ENCODE assay signal across 24 cellular contexts in the genomic region with DNA sequence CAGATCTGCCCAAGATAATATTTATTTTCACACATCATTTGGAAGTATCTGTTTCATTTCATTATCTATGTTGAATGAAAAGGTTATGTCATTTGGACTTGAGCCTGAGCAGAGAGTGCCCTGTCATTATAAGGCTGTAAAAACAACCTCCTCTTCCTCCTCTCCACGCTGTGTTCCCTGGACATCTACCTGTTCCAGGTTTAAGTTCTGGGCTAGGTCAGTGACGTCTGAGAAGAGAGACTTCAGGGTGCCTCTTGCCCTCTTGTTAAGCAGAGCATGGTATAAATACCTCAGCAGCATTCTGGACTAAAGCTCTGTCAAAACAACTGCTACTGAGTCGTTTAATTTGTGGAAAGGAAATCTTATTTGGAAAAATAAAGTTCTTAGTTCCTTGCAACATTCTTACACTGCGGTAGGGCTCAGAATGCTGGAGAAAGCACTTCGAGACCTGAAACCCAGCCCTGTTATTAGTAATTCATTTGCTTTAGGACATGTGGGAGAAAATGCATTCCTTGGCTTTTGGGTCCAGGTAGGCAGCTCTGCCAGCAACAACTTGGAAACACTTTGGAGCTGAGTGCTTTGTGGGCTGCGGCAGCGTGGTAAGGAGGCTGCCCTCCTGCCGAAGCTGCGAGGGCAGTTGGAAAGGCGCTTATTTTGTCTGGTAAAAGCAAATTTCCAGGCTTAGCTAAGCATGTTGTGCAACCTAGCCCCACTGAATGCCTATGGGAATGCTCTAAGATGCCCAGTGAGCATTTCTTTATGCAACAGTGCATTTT.
A peak's percentile ranks its signal among the peaks of the same experiment; 100 is the strongest.
DNase-seq lines count a peak whose midpoint lies in the region; ATAC-seq, FAIRE-seq and TF ChIP-seq lines count a peak whose summit lies in the region.
"Had no signal": no experiment of that assay in that cellular context is flagged by ENCODE, and none has a peak within 500 bp of the region (broad histone marks: within the 10 kb centered on the region; RNA-seq: fewer than 3 reads in every experiment).

No MANE protein-coding gene starts in this region.

- H3K4me3 ChIP-seq in Peyer's patch (no peak overlapping the region), fibroblast of villous mesenchyme (ENCODE audit: low read depth, low read length) (no peak overlapping the region)
- H3K4me3 ChIP-seq: hepatocyte, spleen had no signal

- ATAC-seq in GM21619 (IDR thresholded peaks at IDR 0.05; ENCODE audit: unreplicated experiment) (no peak), GM21390 (IDR thresholded peaks at IDR 0.05; ENCODE audit: unreplicated experiment) (no peak)
- ATAC-seq: activated T-cell treated with anti-CD3 and anti-CD28 coated beads, Interleukin-2, amount 50 U/mL, for 4 hours; foreskin keratinocyte; SK-N-SH treated with all-trans-retinoic acid at 6 μM for 48 hours had no signal

- peak overlapping the region in 3 of 4 donors; percentile 40 to 55 (median 48) for H3K27ac ChIP-seq in Peyer's patch
- H3K27ac ChIP-seq: hepatocyte, spleen had no signal

- FAIRE-seq in D721Med (lab: Jason Lieb, UNC), result peak; percentile 68
- FAIRE-seq: endometrium, HTR-8/SVneo had no signal

- no peaks in the 10 kb centered on the region for H3K9me3 ChIP-seq in Peyer's patch
- H3K9me3 ChIP-seq: spleen had no signal

- TF ChIP-seq POLR2A in Peyer's patch (IDR thresholded peaks at IDR 0.05), result no peak

- peaks cover 0 to 26% (median 0%) of the 10 kb centered on the region in 4 donors for H3K4me1 ChIP-seq in Peyer's patch
- H3K4me1 ChIP-seq: spleen had no signal

- H3K36me3 ChIP-seq in Peyer's patch, result no peaks in the 10 kb centered on the region
- H3K36me3 ChIP-seq: spleen had no signal

- intact Hi-C loops in posterior vena cava (cut with DNase I), result no loop called here

- TF ChIP-seq CTCF in D721Med (IDR thresholded peaks at IDR 0.05; ENCODE audit: insufficient read depth, missing control alignments) (no peak), Peyer's patch (IDR thresholded peaks at IDR 0.05) (no peak), fibroblast of villous mesenchyme (IDR thresholded peaks at IDR 0.05; ENCODE audit: insufficient read depth, low read depth, low read length) (no peak)

- no peak for DNase-seq in D721Med (ENCODE audit: insufficient read length, low spot score)
- DNase-seq in Peyer's patch, result peak in 1 of 3 donors; percentile 61
- peak; percentile 25 for DNase-seq in fibroblast of villous mesenchyme (ENCODE audit: low read depth)
- peak; percentile 57 for DNase-seq in renal cortical epithelial cell (ENCODE audit: low read depth)
- no peak for DNase-seq in activated effector memory CD4-positive, alpha-beta T cell treated with Interleukin-2 at 50 U/mL for 16 hours
- DNase-seq in posterior vena cava (ENCODE audit: low spot score), result no peak
- DNase-seq: activated CD4-positive, alpha-beta T cell treated with anti-CD3 and anti-CD28 coated beads for 48 hours; activated naive CD4-positive, alpha-beta T cell treated with anti-CD3 and anti-CD28 coated beads for 36 hours; activated T-cell treated with anti-CD3 and anti-CD28 coated beads, Interleukin-2, amount 50 U/mL, for 4 hours; amygdala; EL; foreskin keratinocyte; H9; immature natural killer cell; NCI-H187; spleen; stimulated activated CD4-positive, alpha-beta T cell treated with anti-CD3 and anti-CD28 coated beads, Interleukin-4, amount 100 ng/mL, for 1 hour; stimulated activated naive CD4-positive, alpha-beta T cell had no signal

- no peaks in the 10 kb centered on the region for H3K27me3 ChIP-seq in Peyer's patch
- H3K27me3 ChIP-seq: hepatocyte had no signal

Comparison
In these comparisons a context has a peak if more than half of its experiments do, and no peak if none do; other contexts are left out.
1. DNase-seq: peak in fibroblast of villous mesenchyme (single experiment) and renal cortical epithelial cell (single experiment); none in D721Med (single experiment), activated effector memory CD4-positive, alpha-beta T cell treated with Interleukin-2 at 50 U/mL for 16 hours (single experiment) and posterior vena cava (single experiment).